Comparison of ENCODE assay signal across 16 cellular contexts in the genomic region with DNA sequence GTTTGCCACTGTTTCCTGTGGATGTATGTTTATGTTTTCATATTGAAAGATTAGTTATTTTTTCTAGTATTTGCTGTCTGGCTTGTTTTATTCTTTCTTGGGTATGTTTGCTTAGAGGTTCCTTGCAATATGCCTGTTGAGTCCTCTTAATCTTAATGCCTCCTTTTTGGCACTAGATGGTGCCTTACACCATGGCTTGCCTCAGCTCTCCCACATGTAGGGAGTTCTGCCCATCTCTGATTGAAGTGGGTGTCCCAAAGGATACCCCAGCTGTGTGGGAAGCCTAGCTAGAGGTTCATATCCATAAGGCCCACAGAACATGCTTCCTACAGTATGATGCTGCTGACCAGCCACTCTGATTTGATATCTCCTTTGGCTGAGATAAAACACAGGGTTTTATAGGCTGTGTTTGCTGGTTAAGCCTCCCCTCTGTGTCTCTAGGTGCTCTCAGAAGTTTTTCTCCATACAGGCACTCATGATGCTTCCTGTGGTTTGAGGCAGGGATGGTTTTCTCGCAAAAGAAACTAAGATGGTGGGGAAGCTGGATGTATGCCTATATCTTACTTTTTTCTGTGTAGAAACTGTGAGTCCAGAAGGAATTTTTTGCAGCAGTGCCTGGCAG.
DNase-seq lines count a peak whose midpoint lies in the region; ATAC-seq, FAIRE-seq and TF ChIP-seq lines count a peak whose summit lies in the region.
"Had no signal": no experiment of that assay in that cellular context is flagged by ENCODE, and none has a peak within 500 bp of the region (broad histone marks: within the 10 kb centered on the region; RNA-seq: fewer than 3 reads in every experiment).

No MANE protein-coding gene starts in this region.

- intact Hi-C loops in pancreas (cut with DNase I), result no loop called here

- no peaks in the 10 kb centered on the region for H3K9me3 ChIP-seq in pancreas

- no peak overlapping the region for H3K4me3 ChIP-seq in fibroblast of villous mesenchyme (ENCODE audit: low read depth, low read length)
- H3K4me3 ChIP-seq in pancreas, result no peak overlapping the region
- no peak overlapping the region for H3K4me3 ChIP-seq in foreskin fibroblast (ENCODE audit: low read depth in 1 of 2, low read length in 2 of 2)
- H3K4me3 ChIP-seq: heart left ventricle had no signal

- no peak overlapping the region for H3K27ac ChIP-seq in pancreas
- H3K27ac ChIP-seq: heart left ventricle had no signal

- H3K4me1 ChIP-seq in pancreas, result no peaks in the 10 kb centered on the region
- H3K4me1 ChIP-seq: heart left ventricle had no signal

- TF ChIP-seq CTCF in GM12874 (IDR thresholded peaks at IDR 0.05; ENCODE audit: insufficient read depth, low read depth, low read length), result peak; percentile 15; the same call in 1 of the 2 replicates
- TF ChIP-seq CTCF in fibroblast of villous mesenchyme (IDR thresholded peaks at IDR 0.05; ENCODE audit: insufficient read depth, low read depth, low read length), result no peak
- no peak for TF ChIP-seq CTCF in pancreas (IDR thresholded peaks at IDR 0.05)
- no peak for TF ChIP-seq CTCF in foreskin fibroblast (IDR thresholded peaks at IDR 0.05; ENCODE audit: low read depth, low read length)

- ATAC-seq in pancreas, result no peak
- ATAC-seq: heart left ventricle had no signal

- peaks cover 0 to 10% (median 2%) of the 10 kb centered on the region in 4 donors for H3K27me3 ChIP-seq in pancreas

- DNase-seq in NCI-H82 (lab: John Stamatoyannopoulos, UW), result peak; percentile 15
- DNase-seq in NCI-H82 treated with DMSO at 0.1 percent for 48 hours (lab: John Stamatoyannopoulos, UW; ENCODE audit: unreplicated experiment), result no peak
- DNase-seq in NCI-H460 (ENCODE audit: extremely low read depth, low read depth), result peak; percentile 1
- DNase-seq in fibroblast of villous mesenchyme (ENCODE audit: low read depth), result peak; percentile 1
- no peak for DNase-seq in HuH-7 (ENCODE audit: low spot score)
- DNase-seq in pancreas, result no peak
- no peak for DNase-seq in foreskin fibroblast
- DNase-seq: caudate nucleus; DND-41; heart left ventricle; NCI-H1092; NCI-H2107; stimulated activated naive CD4-positive, alpha-beta T cell treated with Interleukin-2 at 50 U/mL for 16 hours had no signal

- 75 to 82% methylated on average over 1 of the region's 1 CpG for WGBS in pancreas, 2 donors

- FAIRE-seq in pancreas (lab: Jason Lieb, UNC), result no peak
- FAIRE-seq: TTC549, urothelium cell line had no signal

- no peaks in the 10 kb centered on the region for H3K36me3 ChIP-seq in pancreas
- H3K36me3 ChIP-seq: heart left ventricle had no signal

Comparison
In these comparisons a context has a peak if more than half of its experiments do, and no peak if none do; other contexts are left out.
1. DNase-seq: peak in NCI-H82 (single experiment), NCI-H460 (single experiment) and fibroblast of villous mesenchyme (single experiment); none in NCI-H82 treated with DMSO at 0.1 percent for 48 hours (single experiment), HuH-7 (single experiment), pancreas (0 of 6) and foreskin fibroblast (0 of 2).